11 cellular contexts compared by ENCODE assay signal in genomic region chr10:5945203-5945534, GRCh38. TPM values are rescaled to one million over a fixed set of nuclear protein-coding genes. Genes with fewer than 3 reads are reported as not detected.
DNase-seq lines count a peak whose midpoint lies in the region; ATAC-seq and TF ChIP-seq lines count a peak whose summit lies in the region.
"Had no signal": no experiment of that assay in that cellular context is flagged by ENCODE, and none has a peak within 500 bp of the region (broad histone marks: within the 10 kb centered on the region; RNA-seq: fewer than 3 reads in every experiment).

No MANE protein-coding gene starts in this region.

- DNase-seq in right cardiac atrium (peak in 1 of 3 donors; percentile 73), Right ventricle myocardium superior (no peak), esophagus squamous epithelium (lab: John Stamatoyannopoulos, UW) (no peak), osteocyte (ENCODE audit: extremely low spot score, unreplicated experiment) (no peak), vagina (ENCODE audit: extremely low spot score in 2 of 2) (no peak), NCI-H1048 (lab: John Stamatoyannopoulos, UW) (no peak), mesendoderm (no peak), sciatic nerve (ENCODE audit: low spot score) (no peak)
- DNase-seq: activated CD8-positive, alpha-beta memory T cell treated with anti-CD3 and anti-CD28 coated beads, Interleukin-2, amount 10 ng/mL, durations not matched to agents 7 days and 5 days; central memory CD4-positive, alpha-beta T cell; NCI-H187 treated with DMSO at 0.1 percent for 48 hours had no signal

- H3K9ac ChIP-seq in mesendoderm (ENCODE audit: low read length), result no peak overlapping the region

- H3K23ac ChIP-seq in mesendoderm (ENCODE audit: low read length), result no peak overlapping the region

- no peak overlapping the region for H2AK5ac ChIP-seq in mesendoderm (ENCODE audit: low read length)

- no peaks in the 10 kb centered on the region for H3K79me1 ChIP-seq in mesendoderm (ENCODE audit: low read length)

- peak overlapping the region; percentile 89 for H3K27ac Mint-ChIP-seq in osteocyte (ENCODE audit: unreplicated experiment)
- H3K27ac Mint-ChIP-seq: activated CD8-positive, alpha-beta memory T cell treated with anti-CD3 and anti-CD28 coated beads, Interleukin-2, amount 10 ng/mL, durations not matched to agents 7 days and 5 days had no signal

- H3K4me1 ChIP-seq in right cardiac atrium (ENCODE audit: control insufficient read depth, insufficient read depth, low read length) (peaks cover 7% of the 10 kb centered on the region), esophagus squamous epithelium (peaks cover 28 to 68% (median 48%) of the 10 kb centered on the region in 3 donors), vagina (peaks cover 49% of the 10 kb centered on the region), mesendoderm (ENCODE audit: control insufficient read depth, low read depth, low read length) (no peaks in the 10 kb centered on the region)

- ATAC-seq in right cardiac atrium (no peak), Right ventricle myocardium superior (ENCODE audit: poor library complexity) (no peak), sciatic nerve (no peak)
- ATAC-seq: activated CD8-positive, alpha-beta memory T cell treated with anti-CD3 and anti-CD28 coated beads, Interleukin-2, amount 10 ng/mL, durations not matched to agents 7 days and 5 days had no signal

- H4K5ac ChIP-seq in mesendoderm (ENCODE audit: low read length), result no peak overlapping the region

- peak overlapping the region; percentile 0 for H3K4me3 ChIP-seq in right cardiac atrium (ENCODE audit: low read length)
- H3K4me3 ChIP-seq in esophagus squamous epithelium, result peak overlapping the region in 3 of 4 donors; percentile 26 to 60 (median 26)
- peak overlapping the region; percentile 24 to 43 for H3K4me3 ChIP-seq in vagina
- no peak overlapping the region for H3K4me3 ChIP-seq in mesendoderm (ENCODE audit: low read length)

- H3K4me3 Mint-ChIP-seq in osteocyte (ENCODE audit: unreplicated experiment), result no peak overlapping the region
- H3K4me3 Mint-ChIP-seq: activated CD8-positive, alpha-beta memory T cell treated with anti-CD3 and anti-CD28 coated beads, Interleukin-2, amount 10 ng/mL, durations not matched to agents 7 days and 5 days had no signal

- no peak overlapping the region for H3K56ac ChIP-seq in mesendoderm (ENCODE audit: low read length)

- H3K27me3 ChIP-seq in right cardiac atrium (ENCODE audit: control insufficient read depth, insufficient read depth), result no peaks in the 10 kb centered on the region
- no peaks in the 10 kb centered on the region for H3K27me3 ChIP-seq in esophagus squamous epithelium
- H3K27me3 ChIP-seq in vagina, result no peaks in the 10 kb centered on the region
- no peaks in the 10 kb centered on the region for H3K27me3 ChIP-seq in mesendoderm (ENCODE audit: insufficient read depth, low read length, poor library complexity)

- H3K4ac ChIP-seq in mesendoderm (ENCODE audit: low read depth, low read length), result no peak overlapping the region

- H3K4me2 ChIP-seq in mesendoderm (ENCODE audit: low read length), result no peak overlapping the region

- no peak overlapping the region for H4K8ac ChIP-seq in mesendoderm (ENCODE audit: low read depth, low read length)

- 88% methylated on average over 10 of the region's 10 CpGs for WGBS in right cardiac atrium
- 54 to 83% methylated on average over 5 to 10 of the region's 10 CpGs for WGBS in esophagus squamous epithelium, 2 donors
- no CpG with 5 or more reads among the region's 10 CpGs for WGBS in mesendoderm (ENCODE audit: extremely low coverage, insufficient coverage, low lambda C conversion rate)

- TF ChIP-seq CTCF in esophagus squamous epithelium (IDR thresholded peaks at IDR 0.05), result no peak
- no peak for TF ChIP-seq CTCF in osteocyte (IDR thresholded peaks at IDR 0.05)
- no peak for TF ChIP-seq CTCF in vagina (IDR thresholded peaks at IDR 0.05)

- no peak overlapping the region for H2BK120ac ChIP-seq in mesendoderm (ENCODE audit: low read depth, low read length)

- H3K9me3 ChIP-seq in right cardiac atrium (ENCODE audit: control insufficient read depth, low read length) (no peaks in the 10 kb centered on the region), esophagus squamous epithelium (no peaks in the 10 kb centered on the region), vagina (no peaks in the 10 kb centered on the region)

- H2BK15ac ChIP-seq in mesendoderm (replicated peaks; ENCODE audit: low read depth), result no peak overlapping the region

- peaks cover 35% of the 10 kb centered on the region for H3K4me1 Mint-ChIP-seq in osteocyte (ENCODE audit: unreplicated experiment)

- H3K36me3 Mint-ChIP-seq in osteocyte (ENCODE audit: unreplicated experiment), result no peaks in the 10 kb centered on the region

- H3K36me3 ChIP-seq in esophagus squamous epithelium (no peaks in the 10 kb centered on the region), vagina (no peaks in the 10 kb centered on the region), mesendoderm (ENCODE audit: control insufficient read depth, insufficient read depth, low read length) (no peaks in the 10 kb centered on the region)

- H3K18ac ChIP-seq in mesendoderm (ENCODE audit: low read length), result no peak overlapping the region

- no peak overlapping the region for H2BK5ac ChIP-seq in mesendoderm (ENCODE audit: low read length)

- TF ChIP-seq POLR2A in esophagus squamous epithelium (IDR thresholded peaks at IDR 0.05) (no peak), vagina (IDR thresholded peaks at IDR 0.05) (no peak)

- H3K27me3 Mint-ChIP-seq in osteocyte (ENCODE audit: unreplicated experiment), result peaks cover 5% of the 10 kb centered on the region
- H3K27me3 Mint-ChIP-seq: activated CD8-positive, alpha-beta memory T cell treated with anti-CD3 and anti-CD28 coated beads, Interleukin-2, amount 10 ng/mL, durations not matched to agents 7 days and 5 days had no signal

- H3K27ac ChIP-seq in right cardiac atrium (ENCODE audit: low read length) (peak overlapping the region; percentile 79), esophagus squamous epithelium (peak overlapping the region; percentile 56 to 95 (median 82)), vagina (peak overlapping the region; percentile 83), mesendoderm (ENCODE audit: low read depth, low read length) (no peak overlapping the region)

- no peaks in the 10 kb centered on the region for H3K9me3 Mint-ChIP-seq in osteocyte (ENCODE audit: unreplicated experiment)

- no peaks in the 10 kb centered on the region for H3K79me2 ChIP-seq in mesendoderm (ENCODE audit: control insufficient read depth, insufficient read depth, low read length)

- intact Hi-C loops in right cardiac atrium (cut with DNase I), result loop anchor here in 1 of 4 donors (10.0 kb wide), 1 partner anchor 70 kb away; no protein-coding TSS in a partner anchor
- intact Hi-C loops in Right ventricle myocardium superior (cut with DNase I), result no loop called here
- intact Hi-C loops in esophagus squamous epithelium (cut with DNase I), result no loop called here
- intact Hi-C loops in vagina (cut with DNase I), result no loop called here
- intact Hi-C loops in sciatic nerve (cut with DNase I), result no loop called here

RNA-seq across cellular contexts. Expression of gene IL15RA, which starts 32.2 kb away (rescaled TPM):
- total RNA-seq in right cardiac atrium (10 to 100 TPM; 11.8 to 19.7 (median 15.8) TPM), Right ventricle myocardium superior (8.2 TPM), esophagus squamous epithelium (10 to 100 TPM in 2 of 4 donors, 1 to 10 TPM in 2; 7.1 to 15.6 (median 11.0) TPM), osteocyte (0.40 and 0.44 TPM in 2 replicates), vagina (41.0 TPM), sciatic nerve (9.6 TPM)
- polyA plus RNA-seq in right cardiac atrium, result 13.9 TPM
- polyA plus RNA-seq in mesendoderm (2013, experiment 1 of 2), result 2.3 TPM
- 2.0 TPM for polyA plus RNA-seq in mesendoderm (2013, experiment 2 of 2)

RNA-seq across cellular contexts. Expression of gene FBH1, which starts 55.1 kb away (rescaled TPM):
- 10 to 100 TPM; 75.6 to 82.1 (median 77.4) TPM for total RNA-seq in right cardiac atrium
- polyA plus RNA-seq in right cardiac atrium, result 49.3 TPM
- 83.0 TPM for total RNA-seq in Right ventricle myocardium superior
- total RNA-seq in esophagus squamous epithelium, result 10 to 100 TPM; 48.5 to 93.8 (median 54.1) TPM
- 77.8 and 86.1 TPM in 2 replicates for total RNA-seq in osteocyte
- total RNA-seq in vagina, result 108 TPM
- polyA plus RNA-seq in mesendoderm (2013, experiment 1 of 2), result 16.0 TPM
- polyA plus RNA-seq in mesendoderm (2013, experiment 2 of 2), result 16.8 TPM
- 85.3 TPM for total RNA-seq in sciatic nerve

RNA-seq across cellular contexts. Expression of gene ANKRD16, which starts 55.5 kb away (rescaled TPM):
- total RNA-seq in right cardiac atrium (1 to 10 TPM; 3.6 to 4.3 (median 4.0) TPM), Right ventricle myocardium superior (2.4 TPM), esophagus squamous epithelium (10 to 100 TPM in 1 of 4 donors, 1 to 10 TPM in 3; 2.8 to 10.9 (median 5.1) TPM), osteocyte (8.8 and 9.5 TPM in 2 replicates), vagina (17.7 TPM), sciatic nerve (10.0 TPM)
- polyA plus RNA-seq in right cardiac atrium, result 2.6 TPM
- 3.2 TPM for polyA plus RNA-seq in mesendoderm (2013, experiment 1 of 2)
- 3.1 TPM for polyA plus RNA-seq in mesendoderm (2013, experiment 2 of 2)
